ENCODE assay signal across 20 cellular contexts in the genomic region with DNA sequence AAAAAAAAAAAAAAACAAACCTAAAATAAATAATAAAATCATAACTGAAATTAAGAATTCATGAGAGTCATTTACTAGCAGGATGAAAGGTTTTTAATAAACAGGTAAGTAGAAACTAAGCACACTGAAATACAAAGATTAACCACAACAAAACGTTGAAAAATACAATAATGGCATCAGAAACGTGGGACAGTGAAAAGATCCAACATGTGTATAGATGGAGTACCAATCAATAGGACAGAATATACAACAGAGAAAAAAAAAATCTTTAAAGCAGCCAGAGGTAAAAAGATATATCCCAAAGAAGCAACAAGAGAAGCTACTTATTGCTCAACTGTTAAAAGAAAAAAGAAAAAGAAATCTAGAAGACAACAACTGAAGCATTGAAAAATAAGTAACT.
DNase-seq lines count a peak whose midpoint lies in the region; ATAC-seq, FAIRE-seq and TF ChIP-seq lines count a peak whose summit lies in the region.
"Had no signal": no experiment of that assay in that cellular context is flagged by ENCODE, and none has a peak within 500 bp of the region (broad histone marks: within the 10 kb centered on the region; RNA-seq: fewer than 3 reads in every experiment).

No MANE protein-coding gene starts in this region.

- DNase-seq in activated naive CD8-positive, alpha-beta T cell treated with anti-CD3 and anti-CD28 coated beads, Interleukin-2, amount 50 U/mL, for 24 hours = no peak
- DNase-seq in frontal cortex (ENCODE audit: low spot score in 2 of 2) (no peak), nephron progenitor cell (no peak), NCI-H526 (lab: John Stamatoyannopoulos, UW) (no peak), OCI-M2 (lab: John Stamatoyannopoulos, UW; ENCODE audit: unreplicated experiment) (no peak)
- DNase-seq in activated CD4-positive, alpha-beta T cell treated with anti-CD3 and anti-CD28 coated beads, Interleukin-2, amount 10 ng/mL, durations not matched to agents 7 days and 5 days = no peak
- DNase-seq: ACHN; C1 segment of cervical spinal cord; Caco-2; CD8-positive, alpha-beta memory T cell; DND-41; GDM1; GOT3; H9 had no signal

- H3K4me1 Mint-ChIP-seq in activated naive CD8-positive, alpha-beta T cell (ENCODE audit: low read depth) = peaks cover 48% of the 10 kb centered on the region
- H3K4me1 Mint-ChIP-seq in activated naive CD8-positive, alpha-beta T cell treated with anti-CD3 and anti-CD28 coated beads, Interleukin-2, amount 50 U/mL, for 24 hours = peaks cover 23% of the 10 kb centered on the region
- peaks cover 14 to 29% (median 22%) of the 10 kb centered on the region in 3 donors for H3K4me1 Mint-ChIP-seq in IgD-negative memory B cell
- peaks cover 16% of the 10 kb centered on the region for H3K4me1 Mint-ChIP-seq in nephron progenitor cell
- peaks cover 12% of the 10 kb centered on the region for H3K4me1 Mint-ChIP-seq in activated CD4-positive, alpha-beta T cell treated with anti-CD3 and anti-CD28 coated beads, Interleukin-2, amount 10 ng/mL, durations not matched to agents 7 days and 5 days

- H3K9me3 Mint-ChIP-seq in activated naive CD8-positive, alpha-beta T cell (ENCODE audit: low read depth) = no peaks in the 10 kb centered on the region
- H3K9me3 Mint-ChIP-seq in activated naive CD8-positive, alpha-beta T cell treated with anti-CD3 and anti-CD28 coated beads, Interleukin-2, amount 50 U/mL, for 24 hours = no peaks in the 10 kb centered on the region
- H3K9me3 Mint-ChIP-seq in IgD-negative memory B cell (peaks cover 0 to 6% (median 0%) of the 10 kb centered on the region in 3 donors), nephron progenitor cell (peaks cover 24% of the 10 kb centered on the region)
- peaks cover 6% of the 10 kb centered on the region for H3K9me3 Mint-ChIP-seq in activated CD4-positive, alpha-beta T cell treated with anti-CD3 and anti-CD28 coated beads, Interleukin-2, amount 10 ng/mL, durations not matched to agents 7 days and 5 days
- H3K9me3 Mint-ChIP-seq: CD8-positive, alpha-beta memory T cell had no signal

- POLR2A ChIA-PET in activated CD4-positive, alpha-beta T cell treated with anti-CD3 and anti-CD28 coated beads, Interleukin-2, amount 10 ng/mL, durations not matched to agents 7 days and 5 days (lab: Charles Lee) = no interaction called here

- no peak overlapping the region for H3K4me3 Mint-ChIP-seq in activated naive CD8-positive, alpha-beta T cell
- H3K4me3 Mint-ChIP-seq in activated naive CD8-positive, alpha-beta T cell treated with anti-CD3 and anti-CD28 coated beads, Interleukin-2, amount 50 U/mL, for 24 hours = no peak overlapping the region
- no peak overlapping the region for H3K4me3 Mint-ChIP-seq in IgD-negative memory B cell
- H3K4me3 Mint-ChIP-seq in nephron progenitor cell = no peak overlapping the region
- no peak overlapping the region for H3K4me3 Mint-ChIP-seq in activated CD4-positive, alpha-beta T cell treated with anti-CD3 and anti-CD28 coated beads, Interleukin-2, amount 10 ng/mL, durations not matched to agents 7 days and 5 days
- H3K4me3 Mint-ChIP-seq: B cell; CD8-positive, alpha-beta memory T cell; H9 had no signal

- H3K27ac Mint-ChIP-seq in activated naive CD8-positive, alpha-beta T cell = peak overlapping the region; percentile 13
- no peak overlapping the region for H3K27ac Mint-ChIP-seq in activated naive CD8-positive, alpha-beta T cell treated with anti-CD3 and anti-CD28 coated beads, Interleukin-2, amount 50 U/mL, for 24 hours
- H3K27ac Mint-ChIP-seq in IgD-negative memory B cell = peak overlapping the region in 2 of 3 donors; percentile 32 to 85
- peak overlapping the region; percentile 14 for H3K27ac Mint-ChIP-seq in nephron progenitor cell
- H3K27ac Mint-ChIP-seq in activated CD4-positive, alpha-beta T cell treated with anti-CD3 and anti-CD28 coated beads, Interleukin-2, amount 10 ng/mL, durations not matched to agents 7 days and 5 days = no peak overlapping the region
- H3K27ac Mint-ChIP-seq: B cell, H9 had no signal

- CTCF ChIA-PET in activated CD4-positive, alpha-beta T cell treated with anti-CD3 and anti-CD28 coated beads, Interleukin-2, amount 10 ng/mL, durations not matched to agents 7 days and 5 days (lab: Charles Lee) = no interaction called here

- peak; percentile 10 for FAIRE-seq in frontal cortex (lab: Jason Lieb, UNC)
- FAIRE-seq: GM19239, HepG2, HTR-8/SVneo had no signal

- H3K27me3 Mint-ChIP-seq in activated naive CD8-positive, alpha-beta T cell = no peaks in the 10 kb centered on the region
- H3K27me3 Mint-ChIP-seq in activated naive CD8-positive, alpha-beta T cell treated with anti-CD3 and anti-CD28 coated beads, Interleukin-2, amount 50 U/mL, for 24 hours = no peaks in the 10 kb centered on the region
- no peaks in the 10 kb centered on the region for H3K27me3 Mint-ChIP-seq in IgD-negative memory B cell
- H3K27me3 Mint-ChIP-seq in nephron progenitor cell (ENCODE audit: low read depth, poor library complexity) = no peaks in the 10 kb centered on the region
- H3K27me3 Mint-ChIP-seq in activated CD4-positive, alpha-beta T cell treated with anti-CD3 and anti-CD28 coated beads, Interleukin-2, amount 10 ng/mL, durations not matched to agents 7 days and 5 days = no peaks in the 10 kb centered on the region
- H3K27me3 Mint-ChIP-seq: B cell; CD8-positive, alpha-beta memory T cell had no signal

- H3K36me3 Mint-ChIP-seq in activated naive CD8-positive, alpha-beta T cell = peaks cover 13% of the 10 kb centered on the region
- H3K36me3 Mint-ChIP-seq in activated naive CD8-positive, alpha-beta T cell treated with anti-CD3 and anti-CD28 coated beads, Interleukin-2, amount 50 U/mL, for 24 hours (ENCODE audit: low read depth) = peaks cover 23% of the 10 kb centered on the region
- H3K36me3 Mint-ChIP-seq in IgD-negative memory B cell = peaks cover 9% of the 10 kb centered on the region
- peaks cover 67% of the 10 kb centered on the region for H3K36me3 Mint-ChIP-seq in nephron progenitor cell (ENCODE audit: low read depth)
- H3K36me3 Mint-ChIP-seq in activated CD4-positive, alpha-beta T cell treated with anti-CD3 and anti-CD28 coated beads, Interleukin-2, amount 10 ng/mL, durations not matched to agents 7 days and 5 days (ENCODE audit: low read depth) = peaks cover 58% of the 10 kb centered on the region

- no peak for ATAC-seq in activated naive CD8-positive, alpha-beta T cell treated with anti-CD3 and anti-CD28 coated beads, Interleukin-2, amount 50 U/mL, for 24 hours
- ATAC-seq: HepG2 had no signal

- TF ChIP-seq CTCF in nephron progenitor cell (IDR thresholded peaks at IDR 0.05) = no peak

Comparison
In these comparisons a context has a peak if more than half of its experiments do, and no peak if none do; other contexts are left out.
1. H3K27ac Mint-ChIP-seq: peak in activated naive CD8-positive, alpha-beta T cell (single experiment), IgD-negative memory B cell (2 of 3) and nephron progenitor cell (single experiment); none in activated naive CD8-positive, alpha-beta T cell treated with anti-CD3 and anti-CD28 coated beads, Interleukin-2, amount 50 U/mL, for 24 hours (single experiment) and activated CD4-positive, alpha-beta T cell treated with anti-CD3 and anti-CD28 coated beads, Interleukin-2, amount 10 ng/mL, durations not matched to agents 7 days and 5 days (single experiment).